ENCODE assay signal across 21 cellular contexts in the genomic region with DNA sequence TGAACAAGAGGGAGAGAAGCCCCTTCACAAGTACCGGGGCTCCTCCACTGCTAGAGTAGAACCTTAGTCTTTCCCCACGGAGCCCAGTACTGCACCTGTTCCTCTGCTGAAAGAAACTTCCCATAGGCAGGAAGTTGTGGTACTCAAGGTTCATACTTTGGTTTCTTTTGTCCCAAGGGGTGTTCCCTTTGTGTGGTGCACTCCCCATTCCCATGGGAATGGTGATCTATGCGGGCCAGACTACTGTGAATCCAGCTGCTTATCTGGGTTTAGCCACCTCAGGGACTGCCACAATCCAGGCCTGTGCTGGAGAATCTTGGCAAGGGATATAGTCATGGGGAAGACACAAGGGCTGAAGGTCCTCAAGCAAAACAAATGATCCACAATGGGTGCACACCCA.
A peak's percentile ranks its signal among the peaks of the same experiment; 100 is the strongest.
DNase-seq lines count a peak whose midpoint lies in the region; ATAC-seq lines count a peak whose summit lies in the region.
"Had no signal": no experiment of that assay in that cellular context is flagged by ENCODE, and none has a peak within 500 bp of the region (broad histone marks: within the 10 kb centered on the region; RNA-seq: fewer than 3 reads in every experiment).

No MANE protein-coding gene starts in this region.

- DNase-seq in LHCN-M2 (ENCODE audit: low read depth), result peak; percentile 41
- peak; percentile 86 for DNase-seq in myocyte (ENCODE audit: low read depth)
- DNase-seq in NCI-H1105 (lab: John Stamatoyannopoulos, UW), result no peak
- no peak for DNase-seq in left lobe of liver (ENCODE audit: low spot score)
- DNase-seq in KBM-7, result no peak
- DNase-seq in Ammon's horn (ENCODE audit: low spot score), result no peak
- DNase-seq: 8988T; ACHN; CD4-positive, alpha-beta memory T cell; CD8-positive, alpha-beta memory T cell; COR-L47; DMS 273 treated with DMSO at 0.1 percent for 48 hours; DMS153; DMS53; DMS79; DND-41; EL; GDM1 had no signal

- peaks cover 10 to 61% (median 43%) of the 10 kb centered on the region in 10 experiments for H3K4me1 ChIP-seq in BLaER1 treated with 17β-estradiol and CSF1 and Interleukin-3, amounts not matched to agents 10 nM and 100 nM

- H3K36me3 ChIP-seq in BLaER1 treated with 17β-estradiol and CSF1 and Interleukin-3, amounts not matched to agents 10 nM and 100 nM, result peaks cover 23 to 62% (median 41%) of the 10 kb centered on the region in 11 experiments; a peak in 21 of 22 replicates

- no peaks in the 10 kb centered on the region; a peak in 1 of 22 replicates for H4K20me1 ChIP-seq in BLaER1 treated with 17β-estradiol and CSF1 and Interleukin-3, amounts not matched to agents 10 nM and 100 nM

- H3K4me3 ChIP-seq in BLaER1 treated with 17β-estradiol and CSF1 and Interleukin-3, amounts not matched to agents 10 nM and 100 nM, result no peak overlapping the region
- H3K4me3 ChIP-seq: GM12878 had no signal

- H3K9ac ChIP-seq in BLaER1 treated with 17β-estradiol and CSF1 and Interleukin-3, amounts not matched to agents 10 nM and 100 nM, result no peak overlapping the region

- H3K27ac ChIP-seq in BLaER1 treated with 17β-estradiol and CSF1 and Interleukin-3, amounts not matched to agents 10 nM and 100 nM, result peak overlapping the region in 5 of 11 experiments; percentile 2 to 25 (median 14); a peak in 2 of 22 replicates
- H3K27ac ChIP-seq: C4-2B had no signal

- ATAC-seq in left lobe of liver, result no peak
- ATAC-seq: GM12878 had no signal

- H3K9me3 ChIP-seq in BLaER1 treated with 17β-estradiol and CSF1 and Interleukin-3, amounts not matched to agents 10 nM and 100 nM (replicated peaks in 1 of 11), result peaks cover 4 to 62% (median 29%) of the 10 kb centered on the region in 11 experiments; a peak in 19 of 22 replicates

- in situ Hi-C loops in KBM-7 (cut with MboI; ENCODE audit: low pct_unique_long_range_greater_than_20kb, low sequenced_read_pairs), result no loop called here

- H3K4me2 ChIP-seq in BLaER1 treated with 17β-estradiol and CSF1 and Interleukin-3, amounts not matched to agents 10 nM and 100 nM, result peak overlapping the region in 10 of 11 experiments; percentile 14 to 60 (median 36); a peak in 16 of 22 replicates

- H3K27me3 ChIP-seq in BLaER1 treated with 17β-estradiol and CSF1 and Interleukin-3, amounts not matched to agents 10 nM and 100 nM, result no peaks in the 10 kb centered on the region

Comparison
In these comparisons a context has a peak if more than half of its experiments do, and no peak if none do; other contexts are left out.
1. DNase-seq: peak in LHCN-M2 (single experiment) and myocyte (single experiment); none in NCI-H1105 (single experiment), left lobe of liver (single experiment), KBM-7 (single experiment) and Ammon's horn (single experiment).